Comparison of ENCODE assay signal across 10 cellular contexts in the genomic region with DNA sequence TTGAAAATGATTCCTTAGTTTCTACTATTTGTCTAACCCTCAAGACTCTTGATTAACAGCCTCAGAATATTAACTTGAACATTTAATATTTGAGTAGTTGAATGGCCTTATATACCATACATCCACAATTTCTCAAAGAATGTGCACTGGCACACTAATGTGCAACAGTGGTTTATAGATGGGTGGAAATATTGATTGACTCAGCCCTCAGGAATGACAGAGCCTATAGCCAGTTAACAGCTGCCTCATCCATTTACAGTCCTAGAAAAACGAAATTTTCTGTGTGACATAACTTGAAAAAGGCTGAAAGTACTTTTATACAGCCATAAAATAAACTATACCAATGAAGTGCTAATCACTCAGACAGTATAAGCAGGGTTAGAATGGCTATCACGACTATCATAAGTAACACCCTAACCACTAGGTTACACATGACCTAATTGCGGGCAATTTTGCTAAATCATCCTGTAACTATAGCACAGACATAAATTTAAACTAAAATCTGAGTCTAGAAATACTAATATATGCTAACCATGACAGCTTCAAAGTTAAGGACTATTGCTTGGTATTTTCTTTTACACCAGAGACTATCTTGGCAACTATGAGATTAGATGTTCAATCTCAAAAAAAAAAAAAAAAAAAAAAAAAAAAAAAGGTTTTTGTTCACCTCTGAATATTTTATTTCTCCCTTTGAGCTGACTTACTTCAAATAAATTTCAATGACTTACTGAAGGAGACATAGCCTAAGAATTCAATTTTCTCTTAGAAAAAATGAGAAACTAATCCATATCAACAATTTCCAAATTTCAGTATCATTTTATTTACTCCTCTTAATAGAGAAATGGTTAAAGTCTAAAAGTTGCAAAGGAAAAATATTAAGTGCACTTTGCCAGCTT. TPM values are rescaled to one million over a fixed set of nuclear protein-coding genes. Genes with fewer than 3 reads are reported as not detected.
A peak's percentile ranks its signal among the peaks of the same experiment; 100 is the strongest.
DNase-seq lines count a peak whose midpoint lies in the region; ATAC-seq and TF ChIP-seq lines count a peak whose summit lies in the region.
"Had no signal": no experiment of that assay in that cellular context is flagged by ENCODE, and none has a peak within 500 bp of the region (broad histone marks: within the 10 kb centered on the region; RNA-seq: fewer than 3 reads in every experiment).

No MANE protein-coding gene starts in this region.

- H3K27me3 ChIP-seq in KMS-11 (ENCODE audit: insufficient read depth, low read depth), result no peaks in the 10 kb centered on the region
- H3K27me3 ChIP-seq: sigmoid colon had no signal

- H3K9ac ChIP-seq in KMS-11, result no peak overlapping the region

- ATAC-seq in GM18909 (IDR thresholded peaks at IDR 0.05; ENCODE audit: poor library complexity, unreplicated experiment), result no peak

- H3K4me2 ChIP-seq in KMS-11, result peak overlapping the region; percentile 34; the same call in 1 of the 2 replicates

- H2AFZ ChIP-seq in KMS-11 (ENCODE audit: low read depth), result no peak overlapping the region

- H3K27ac ChIP-seq in KMS-11, result no peak overlapping the region
- H3K27ac ChIP-seq: sigmoid colon had no signal

- H3K4me3 ChIP-seq in KMS-11 (IDR thresholded peaks at IDR 0.05; ENCODE audit: insufficient read depth, low read depth, low read length), result no peak overlapping the region
- H3K4me3 ChIP-seq in astrocyte of the cerebellum (ENCODE audit: low read depth, low read length), result no peak overlapping the region
- H3K4me3 ChIP-seq: sigmoid colon had no signal

- H3K79me2 ChIP-seq in KMS-11 (ENCODE audit: insufficient read depth, low read depth), result peaks cover 33% of the 10 kb centered on the region

- H4K20me1 ChIP-seq in KMS-11 (ENCODE audit: insufficient read depth), result no peaks in the 10 kb centered on the region

- H3K36me3 ChIP-seq in KMS-11 (ENCODE audit: insufficient read depth), result no peaks in the 10 kb centered on the region

- TF ChIP-seq CTCF in KMS-11 (conservative IDR thresholded peaks at IDR 0.05; ENCODE audit: low read depth, low read length) (no peak), astrocyte of the cerebellum (IDR thresholded peaks at IDR 0.05; ENCODE audit: low read depth, low read length, missing control alignments) (no peak)

- peaks cover 30% of the 10 kb centered on the region for H3K4me1 ChIP-seq in KMS-11 (ENCODE audit: low read depth, poor library complexity, severe bottlenecking)

- in situ Hi-C loops in astrocyte of the cerebellum (cut with HindIII; ENCODE audit: low sequenced_read_pairs), result no loop called here

- peak; percentile 63 for DNase-seq in Daoy (ENCODE audit: low read depth)
- DNase-seq in astrocyte of the cerebellum (ENCODE audit: low read depth), result peak; percentile 6
- peak; percentile 10 for DNase-seq in kidney tubule cell (ENCODE audit: low spot score)
- DNase-seq in NCI-H1092 (lab: John Stamatoyannopoulos, UW), result no peak
- DNase-seq in NCI-H69 (lab: John Stamatoyannopoulos, UW), result no peak
- DNase-seq in stimulated activated CD4-positive, alpha-beta T cell treated with anti-CD3 and anti-CD28 coated beads, Interleukin-15, amount 100 ng/mL, for 24 hours, result no peak
- DNase-seq: NCI-H526, sigmoid colon had no signal

RNA-seq across cellular contexts. Expression of a gene that starts 9.3 kb away (rescaled TPM):
- 8.6 and 10.9 TPM in 2 replicates for total RNA-seq in Daoy (2014; rRNA removed; shearing (Covaris generic))

Comparison
In these comparisons a context has a peak if more than half of its experiments do, and no peak if none do; other contexts are left out.
1. DNase-seq: peak in Daoy (single experiment), astrocyte of the cerebellum (single experiment) and kidney tubule cell (single experiment); none in NCI-H1092 (single experiment), NCI-H69 (single experiment) and stimulated activated CD4-positive, alpha-beta T cell treated with anti-CD3 and anti-CD28 coated beads, Interleukin-15, amount 100 ng/mL, for 24 hours (single experiment).